In the genomic region with DNA sequence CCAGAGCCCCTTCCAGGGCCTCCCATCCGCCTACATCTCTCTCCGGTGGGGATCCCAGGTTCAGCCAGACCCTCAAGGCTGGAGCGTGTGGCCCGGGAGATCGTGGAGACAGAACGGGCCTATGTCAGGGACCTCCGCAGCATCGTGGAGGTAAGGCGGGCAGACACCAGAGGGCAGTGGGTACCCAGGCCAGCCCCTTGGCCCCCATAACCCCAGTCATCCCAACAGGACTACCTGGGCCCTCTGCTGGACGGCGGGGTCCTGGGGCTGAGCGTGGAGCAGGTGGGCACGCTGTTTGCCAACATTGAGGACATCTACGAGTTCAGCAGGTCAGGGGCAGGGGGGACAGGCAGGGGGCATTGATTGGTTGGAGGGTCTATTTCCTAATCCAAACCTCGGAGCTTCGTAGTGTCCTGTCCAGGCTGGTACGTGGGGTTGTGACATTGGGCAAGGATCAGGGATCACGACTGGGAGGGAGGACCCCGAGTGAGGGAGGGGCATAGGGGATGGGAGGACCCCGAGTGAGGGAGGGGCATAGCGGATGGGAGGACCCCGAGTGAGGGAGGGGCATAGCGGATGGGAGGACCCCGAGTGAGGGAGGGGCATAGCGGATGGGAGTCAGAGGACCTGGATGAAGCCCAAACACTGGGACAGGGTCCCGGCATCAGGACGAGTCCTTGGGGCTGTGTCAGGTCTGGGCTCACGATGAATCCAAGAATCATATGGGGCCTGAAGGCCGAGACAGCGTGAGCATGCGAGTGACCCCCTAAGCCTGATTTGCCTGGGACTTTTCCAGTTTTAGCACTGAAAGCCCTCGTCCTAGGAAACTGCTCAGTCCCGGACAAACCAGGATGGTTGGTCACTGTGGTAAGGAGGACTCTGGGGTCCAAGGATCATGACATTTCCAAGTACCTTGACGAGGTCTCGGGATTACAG, we compare ENCODE assay signal across 11 cellular contexts. TPM values are rescaled to one million over a fixed set of nuclear protein-coding genes. Genes with fewer than 3 reads are reported as not detected.
DNase-seq lines count a peak whose midpoint lies in the region; ATAC-seq and TF ChIP-seq lines count a peak whose summit lies in the region.
"Had no signal": no experiment of that assay in that cellular context is flagged by ENCODE, and none has a peak within 500 bp of the region (broad histone marks: within the 10 kb centered on the region; RNA-seq: fewer than 3 reads in every experiment).

No MANE protein-coding gene starts in this region.

- 74 to 82% (median 80%) methylated on average over 35 of the region's 35 CpGs for WGBS in spleen, 5 donors

- H3K4me1 ChIP-seq in iPS-18a (ENCODE audit: control insufficient read depth, low read depth, low read length): peaks cover 20% of the 10 kb centered on the region
- H3K4me1 ChIP-seq in spleen: peaks cover 20 to 68% (median 40%) of the 10 kb centered on the region in 6 donors

- peak overlapping the region; percentile 17 for H3K4me3 Mint-ChIP-seq in activated T-helper 2 cell treated with anti-CD3 and anti-CD28 coated beads, Interferon-gamma antibody, Interleukin-2, Interleukin-4, amounts not matched to agents 10 μg/mL and 5 μg/mL and 100 μg/mL, durations not matched to agents 14 hours and 24 hours and 36 hours (ENCODE audit: low read depth)
- H3K4me3 Mint-ChIP-seq: dendritic cell treated with granulocyte-macrophage colony-stimulating factor and Interleukin-4, amounts not matched to agents 40 ng/mL and 50 ng/mL, for 4 days had no signal

- no peak for ATAC-seq in HG03039 (IDR thresholded peaks at IDR 0.05; ENCODE audit: unreplicated experiment)
- ATAC-seq in activated naive CD4-positive, alpha-beta T cell treated with anti-CD3 and anti-CD28 coated beads, Interleukin-2, amount 50 U/mL, for 72 hours: no peak
- ATAC-seq: left lobe of liver had no signal

- intact Hi-C loops in activated T-helper 2 cell treated with anti-CD3 and anti-CD28 coated beads, Interferon-gamma antibody, Interleukin-2, Interleukin-4, amounts not matched to agents 10 μg/mL and 5 μg/mL and 100 μg/mL, durations not matched to agents 14 hours and 24 hours and 36 hours (cut with micrococcal nuclease): no loop called here
- intact Hi-C loops in spleen (cut with DNase I; ENCODE audit: low total_unique reads): loop anchor here (10.0 kb wide), 1 partner anchor 71 kb away; a partner anchor contains a TSS

- H3K27me3 ChIP-seq in iPS-18a (ENCODE audit: control insufficient read depth, insufficient read depth, low read length) (no peaks in the 10 kb centered on the region), spleen (replicated peaks in 1 of 7) (peaks cover 0 to 4% (median 0%) of the 10 kb centered on the region in 7 donors)

- no peak for TF ChIP-seq CTCF in GM13976 (IDR thresholded peaks at IDR 0.05; ENCODE audit: borderline replicate concordance, control extremely low read depth, extremely low read depth, insufficient read depth, missing control alignments)
- TF ChIP-seq CTCF in spleen (IDR thresholded peaks at IDR 0.05 in 8 of 11, conservative IDR thresholded peaks at IDR 0.05 in 3 of 11): no peak

- H3K9ac ChIP-seq in iPS-18a (ENCODE audit: low read length): no peak overlapping the region

- no peak overlapping the region for H3K27ac ChIP-seq in iPS-18a (ENCODE audit: low read length)
- peak overlapping the region in 7 of 8 donors; percentile 38 to 100 (median 99) for H3K27ac ChIP-seq in spleen
- H3K27ac ChIP-seq in caudate nucleus (ENCODE audit: low read depth, low read length): no peak overlapping the region

- no peaks in the 10 kb centered on the region for H3K9me3 Mint-ChIP-seq in activated T-helper 2 cell treated with anti-CD3 and anti-CD28 coated beads, Interferon-gamma antibody, Interleukin-2, Interleukin-4, amounts not matched to agents 10 μg/mL and 5 μg/mL and 100 μg/mL, durations not matched to agents 14 hours and 24 hours and 36 hours
- no peaks in the 10 kb centered on the region for H3K9me3 Mint-ChIP-seq in activated naive CD4-positive, alpha-beta T cell treated with anti-CD3 and anti-CD28 coated beads, Interleukin-2, amount 50 U/mL, for 72 hours
- H3K9me3 Mint-ChIP-seq: dendritic cell treated with granulocyte-macrophage colony-stimulating factor and Interleukin-4, amounts not matched to agents 40 ng/mL and 50 ng/mL, for 4 days had no signal

- peaks cover 35% of the 10 kb centered on the region for H3K36me3 Mint-ChIP-seq in activated T-helper 2 cell treated with anti-CD3 and anti-CD28 coated beads, Interferon-gamma antibody, Interleukin-2, Interleukin-4, amounts not matched to agents 10 μg/mL and 5 μg/mL and 100 μg/mL, durations not matched to agents 14 hours and 24 hours and 36 hours (ENCODE audit: low read depth)
- peaks cover 10 to 12% of the 10 kb centered on the region in 2 donors for H3K36me3 Mint-ChIP-seq in activated naive CD4-positive, alpha-beta T cell treated with anti-CD3 and anti-CD28 coated beads, Interleukin-2, amount 50 U/mL, for 72 hours

- H3K9me3 ChIP-seq in iPS-18a (ENCODE audit: control insufficient read depth, low read depth, low read length): no peaks in the 10 kb centered on the region
- H3K9me3 ChIP-seq in spleen: no peaks in the 10 kb centered on the region

- DNase-seq in GM13976 (ENCODE audit: low spot score) (peak; percentile 23), spleen (no peak), NCI-H1694 treated with DMSO at 0.1 percent for 48 hours (lab: John Stamatoyannopoulos, UW) (no peak), caudate nucleus (lab: John Stamatoyannopoulos, UW) (no peak)
- DNase-seq in activated T-helper 2 cell treated with anti-CD3 and anti-CD28 coated beads, Interferon-gamma antibody, Interleukin-2, Interleukin-4, amounts not matched to agents 10 μg/mL and 5 μg/mL and 100 μg/mL, durations not matched to agents 14 hours and 24 hours and 36 hours (ENCODE audit: low spot score): no peak
- DNase-seq in activated naive CD4-positive, alpha-beta T cell treated with anti-CD3 and anti-CD28 coated beads, Interleukin-2, amount 50 U/mL, for 72 hours (ENCODE audit: low spot score in 2 of 2): no peak
- DNase-seq: NCI-H187 treated with DMSO at 0.1 percent for 48 hours had no signal

- H3K36me3 ChIP-seq in iPS-18a (ENCODE audit: control insufficient read depth, low read depth, low read length): peaks cover 31% of the 10 kb centered on the region
- H3K36me3 ChIP-seq in spleen: peaks cover 0 to 56% (median 24%) of the 10 kb centered on the region in 6 donors

- no peaks in the 10 kb centered on the region for H3K27me3 Mint-ChIP-seq in activated T-helper 2 cell treated with anti-CD3 and anti-CD28 coated beads, Interferon-gamma antibody, Interleukin-2, Interleukin-4, amounts not matched to agents 10 μg/mL and 5 μg/mL and 100 μg/mL, durations not matched to agents 14 hours and 24 hours and 36 hours (ENCODE audit: low read depth)

- H3K4me1 Mint-ChIP-seq in activated T-helper 2 cell treated with anti-CD3 and anti-CD28 coated beads, Interferon-gamma antibody, Interleukin-2, Interleukin-4, amounts not matched to agents 10 μg/mL and 5 μg/mL and 100 μg/mL, durations not matched to agents 14 hours and 24 hours and 36 hours (ENCODE audit: low read depth): peaks cover 24% of the 10 kb centered on the region

- in situ Hi-C loops in GM13976 (cut with MboI; ENCODE audit: low sequenced_read_pairs, unreplicated experiment): no loop called here

- H3K4me3 ChIP-seq in iPS-18a (ENCODE audit: low read length) (peak overlapping the region; percentile 99), spleen (peak overlapping the region in 7 of 8 donors; percentile 4 to 98 (median 73))

- no peak overlapping the region for H3K27ac Mint-ChIP-seq in activated T-helper 2 cell treated with anti-CD3 and anti-CD28 coated beads, Interferon-gamma antibody, Interleukin-2, Interleukin-4, amounts not matched to agents 10 μg/mL and 5 μg/mL and 100 μg/mL, durations not matched to agents 14 hours and 24 hours and 36 hours
- peak overlapping the region in 1 of 2 donors; percentile 76 for H3K27ac Mint-ChIP-seq in activated naive CD4-positive, alpha-beta T cell treated with anti-CD3 and anti-CD28 coated beads, Interleukin-2, amount 50 U/mL, for 72 hours

- TF ChIP-seq POLR2A in spleen (IDR thresholded peaks at IDR 0.05): no peak

RNA-seq across cellular contexts. Expression of a gene that starts 2.9 kb away (rescaled TPM):
- 49.8 and 50.7 TPM in 2 replicates for total RNA-seq in activated T-helper 2 cell treated with anti-CD3 and anti-CD28 coated beads, Interferon-gamma antibody, Interleukin-2, Interleukin-4, amounts not matched to agents 10 μg/mL and 5 μg/mL and 100 μg/mL, durations not matched to agents 14 hours and 24 hours and 36 hours
- total RNA-seq in spleen: 100 to 1,000 TPM in 1 of 7 donors, 10 to 100 TPM in 6; 18.6 to 107 (median 48.4) TPM
- polyA plus RNA-seq in spleen: 10 to 100 TPM in 1 of 3 donors, 1 to 10 TPM in 2; 8.9 to 25.8 (median 9.5) TPM
- 10 to 100 TPM; 52.4 to 55.6 TPM for total RNA-seq in activated naive CD4-positive, alpha-beta T cell treated with anti-CD3 and anti-CD28 coated beads, Interleukin-2, amount 50 U/mL, for 72 hours

RNA-seq across cellular contexts. Expression of a gene that starts 8.7 kb away (rescaled TPM):
- total RNA-seq in activated T-helper 2 cell treated with anti-CD3 and anti-CD28 coated beads, Interferon-gamma antibody, Interleukin-2, Interleukin-4, amounts not matched to agents 10 μg/mL and 5 μg/mL and 100 μg/mL, durations not matched to agents 14 hours and 24 hours and 36 hours: 45.4 and 46.9 TPM in 2 replicates
- 100 to 1,000 TPM in 6 of 7 donors, 10 to 100 TPM in 1; 91.5 to 396 (median 191) TPM for total RNA-seq in spleen
- polyA plus RNA-seq in spleen: 100 to 1,000 TPM in 1 of 3 donors, 10 to 100 TPM in 2; 63.2 to 117 (median 72.6) TPM
- 100 to 1,000 TPM in 1 of 2 donors, 10 to 100 TPM in 1; 59.7 to 183 TPM for total RNA-seq in activated naive CD4-positive, alpha-beta T cell treated with anti-CD3 and anti-CD28 coated beads, Interleukin-2, amount 50 U/mL, for 72 hours

RNA-seq across cellular contexts. Expression of a gene that starts 20.4 kb away (rescaled TPM):
- 2,627 and 2,674 TPM in 2 replicates for total RNA-seq in activated T-helper 2 cell treated with anti-CD3 and anti-CD28 coated beads, Interferon-gamma antibody, Interleukin-2, Interleukin-4, amounts not matched to agents 10 μg/mL and 5 μg/mL and 100 μg/mL, durations not matched to agents 14 hours and 24 hours and 36 hours
- 1,000 to 10,000 TPM; 1,378 to 2,109 (median 1,598) TPM for total RNA-seq in spleen
- polyA plus RNA-seq in spleen: 1,000 to 10,000 TPM; 5,364 to 5,747 (median 5,635) TPM
- 1,000 to 10,000 TPM; 3,128 to 3,624 TPM for total RNA-seq in activated naive CD4-positive, alpha-beta T cell treated with anti-CD3 and anti-CD28 coated beads, Interleukin-2, amount 50 U/mL, for 72 hours

RNA-seq across cellular contexts. Expression of a gene that starts 24.2 kb away (rescaled TPM):
- total RNA-seq in activated T-helper 2 cell treated with anti-CD3 and anti-CD28 coated beads, Interferon-gamma antibody, Interleukin-2, Interleukin-4, amounts not matched to agents 10 μg/mL and 5 μg/mL and 100 μg/mL, durations not matched to agents 14 hours and 24 hours and 36 hours: 32.3 and 34.7 TPM in 2 replicates
- 10 to 100 TPM; 25.7 to 45.7 (median 34.6) TPM for total RNA-seq in spleen
- polyA plus RNA-seq in spleen: 10 to 100 TPM; 15.5 to 28.2 (median 20.5) TPM
- 10 to 100 TPM; 22.2 to 23.6 TPM for total RNA-seq in activated naive CD4-positive, alpha-beta T cell treated with anti-CD3 and anti-CD28 coated beads, Interleukin-2, amount 50 U/mL, for 72 hours

RNA-seq across cellular contexts. Expression of a gene that starts 24.5 kb away (rescaled TPM):
- 49.5 and 51.1 TPM in 2 replicates for total RNA-seq in activated T-helper 2 cell treated with anti-CD3 and anti-CD28 coated beads, Interferon-gamma antibody, Interleukin-2, Interleukin-4, amounts not matched to agents 10 μg/mL and 5 μg/mL and 100 μg/mL, durations not matched to agents 14 hours and 24 hours and 36 hours
- total RNA-seq in spleen: 10 to 100 TPM; 35.0 to 48.1 (median 39.8) TPM
- 10 to 100 TPM; 27.4 to 51.3 (median 35.6) TPM for polyA plus RNA-seq in spleen
- 10 to 100 TPM; 42.2 to 58.2 TPM for total RNA-seq in activated naive CD4-positive, alpha-beta T cell treated with anti-CD3 and anti-CD28 coated beads, Interleukin-2, amount 50 U/mL, for 72 hours

Comparison
In these comparisons a context has a peak if more than half of its experiments do, and no peak if none do; other contexts are left out.
1. H3K27ac ChIP-seq: peak in spleen (7 of 8); none in iPS-18a (single experiment) and caudate nucleus (single experiment).